12 cellular contexts compared by ENCODE assay signal in genomic region chr5:177428574-177429217, GRCh38. TPM values are rescaled to one million over a fixed set of nuclear protein-coding genes. Genes with fewer than 3 reads are reported as not detected.
DNase-seq lines count a peak whose midpoint lies in the region; ATAC-seq and TF ChIP-seq lines count a peak whose summit lies in the region.
"Had no signal": no experiment of that assay in that cellular context is flagged by ENCODE, and none has a peak within 500 bp of the region (broad histone marks: within the 10 kb centered on the region; RNA-seq: fewer than 3 reads in every experiment).

No MANE protein-coding gene starts in this region.

- H3K4me3 Mint-ChIP-seq in stimulated activated naive CD8-positive, alpha-beta T cell treated with anti-CD3 and anti-CD28 coated beads, Interleukin-15, Interleukin-2, amounts not matched to agents 100 ng/mL and 50 ng/mL, for 24 hours = peak overlapping the region; percentile 95
- H3K4me3 Mint-ChIP-seq in mesothelial cell of epicardium = peak overlapping the region; percentile 24

- no peaks in the 10 kb centered on the region for H3K27me3 Mint-ChIP-seq in stimulated activated naive CD8-positive, alpha-beta T cell treated with anti-CD3 and anti-CD28 coated beads, Interleukin-15, Interleukin-2, amounts not matched to agents 100 ng/mL and 50 ng/mL, for 24 hours
- H3K27me3 Mint-ChIP-seq in mesothelial cell of epicardium (ENCODE audit: low read depth) = no peaks in the 10 kb centered on the region

- H3K27ac Mint-ChIP-seq in stimulated activated naive CD8-positive, alpha-beta T cell treated with anti-CD3 and anti-CD28 coated beads, Interleukin-15, Interleukin-2, amounts not matched to agents 100 ng/mL and 50 ng/mL, for 24 hours = peak overlapping the region; percentile 97
- no peak overlapping the region for H3K27ac Mint-ChIP-seq in mesothelial cell of epicardium

- TF ChIP-seq CTCF in mesothelial cell of epicardium (IDR thresholded peaks at IDR 0.05; ENCODE audit: unreplicated experiment) = no peak

- peaks cover 43% of the 10 kb centered on the region for H3K36me3 Mint-ChIP-seq in stimulated activated naive CD8-positive, alpha-beta T cell treated with anti-CD3 and anti-CD28 coated beads, Interleukin-15, Interleukin-2, amounts not matched to agents 100 ng/mL and 50 ng/mL, for 24 hours (ENCODE audit: low read depth)
- H3K36me3 Mint-ChIP-seq in mesothelial cell of epicardium = peaks cover 2% of the 10 kb centered on the region

- intact Hi-C loops in head of caudate nucleus (cut with DNase I) = loop anchor here (5.0 kb wide), 1 partner anchor 89 kb away; the partner anchor contains the start of gene DDX41

- no peak for DNase-seq in stimulated activated naive CD8-positive, alpha-beta T cell treated with anti-CD3 and anti-CD28 coated beads, Interleukin-15, Interleukin-2, amounts not matched to agents 100 U/mL and 50 U/mL, for 24 hours
- peak; percentile 45 to 60 for DNase-seq in activated T-cell treated with anti-CD3 and anti-CD28 coated beads, Interleukin-2, amount 50 U/mL, for 48 hours
- DNase-seq in mesothelial cell of epicardium (ENCODE audit: low spot score in 2 of 2, unreplicated experiment in 2 of 2) (no peak), NCI-H187 treated with DMSO at 0.1 percent for 48 hours (lab: John Stamatoyannopoulos, UW) (no peak), head of caudate nucleus (no peak)
- DNase-seq: NCI-H2227 treated with DMSO at 0.1 percent for 48 hours had no signal

- no peaks in the 10 kb centered on the region for H3K9me3 Mint-ChIP-seq in stimulated activated naive CD8-positive, alpha-beta T cell treated with anti-CD3 and anti-CD28 coated beads, Interleukin-15, Interleukin-2, amounts not matched to agents 100 ng/mL and 50 ng/mL, for 24 hours
- H3K9me3 Mint-ChIP-seq in mesothelial cell of epicardium = no peaks in the 10 kb centered on the region

- ATAC-seq in stimulated activated naive CD8-positive, alpha-beta T cell treated with anti-CD3 and anti-CD28 coated beads, Interleukin-15, Interleukin-2, amounts not matched to agents 100 U/mL and 50 U/mL, for 24 hours = no peak
- ATAC-seq in HG02759 (IDR thresholded peaks at IDR 0.05; ENCODE audit: unreplicated experiment) (no peak), HG02763 (IDR thresholded peaks at IDR 0.05; ENCODE audit: unreplicated experiment) (no peak)
- ATAC-seq: gastrocnemius medialis had no signal

- peaks cover 80% of the 10 kb centered on the region for H3K4me1 Mint-ChIP-seq in stimulated activated naive CD8-positive, alpha-beta T cell treated with anti-CD3 and anti-CD28 coated beads, Interleukin-15, Interleukin-2, amounts not matched to agents 100 ng/mL and 50 ng/mL, for 24 hours (ENCODE audit: low read depth)
- H3K4me1 Mint-ChIP-seq in mesothelial cell of epicardium = peaks cover 23% of the 10 kb centered on the region

RNA-seq across cellular contexts. Expression of gene GRK6, which starts 2.2 kb away (rescaled TPM):
- 44.9 to 48.2 TPM (median 45.3 TPM) in 3 replicates for total RNA-seq in mesothelial cell of epicardium

RNA-seq across cellular contexts. Expression of gene PRR7, which starts 17.9 kb away (rescaled TPM):
- 5.3 to 5.9 TPM (median 5.7 TPM) in 3 replicates for total RNA-seq in mesothelial cell of epicardium

RNA-seq across cellular contexts. Expression of gene F12, which starts 19.3 kb away (rescaled TPM):
- total RNA-seq in mesothelial cell of epicardium = 2.1 to 2.7 TPM (median 2.3 TPM) in 3 replicates

RNA-seq across cellular contexts. Expression of gene PFN3, which starts 28.2 kb away (rescaled TPM):
- not detected in 3 replicates for total RNA-seq in mesothelial cell of epicardium
- total RNA-seq: gastrocnemius medialis, H7, myocyte had no signal

RNA-seq across cellular contexts. Expression of gene SLC34A1, which starts 44.5 kb away (rescaled TPM):
- total RNA-seq in mesothelial cell of epicardium = not detected in 3 replicates
- total RNA-seq: gastrocnemius medialis, H7, myocyte had no signal

Comparison
In these comparisons a context has a peak if more than half of its experiments do, and no peak if none do; other contexts are left out.
1. DNase-seq: peak in activated T-cell treated with anti-CD3 and anti-CD28 coated beads, Interleukin-2, amount 50 U/mL, for 48 hours (2 of 2); none in stimulated activated naive CD8-positive, alpha-beta T cell treated with anti-CD3 and anti-CD28 coated beads, Interleukin-15, Interleukin-2, amounts not matched to agents 100 U/mL and 50 U/mL, for 24 hours (single experiment), mesothelial cell of epicardium (0 of 2), NCI-H187 treated with DMSO at 0.1 percent for 48 hours (single experiment) and head of caudate nucleus (0 of 42).